ENCODE assay signal across 9 cellular contexts in the genomic region with DNA sequence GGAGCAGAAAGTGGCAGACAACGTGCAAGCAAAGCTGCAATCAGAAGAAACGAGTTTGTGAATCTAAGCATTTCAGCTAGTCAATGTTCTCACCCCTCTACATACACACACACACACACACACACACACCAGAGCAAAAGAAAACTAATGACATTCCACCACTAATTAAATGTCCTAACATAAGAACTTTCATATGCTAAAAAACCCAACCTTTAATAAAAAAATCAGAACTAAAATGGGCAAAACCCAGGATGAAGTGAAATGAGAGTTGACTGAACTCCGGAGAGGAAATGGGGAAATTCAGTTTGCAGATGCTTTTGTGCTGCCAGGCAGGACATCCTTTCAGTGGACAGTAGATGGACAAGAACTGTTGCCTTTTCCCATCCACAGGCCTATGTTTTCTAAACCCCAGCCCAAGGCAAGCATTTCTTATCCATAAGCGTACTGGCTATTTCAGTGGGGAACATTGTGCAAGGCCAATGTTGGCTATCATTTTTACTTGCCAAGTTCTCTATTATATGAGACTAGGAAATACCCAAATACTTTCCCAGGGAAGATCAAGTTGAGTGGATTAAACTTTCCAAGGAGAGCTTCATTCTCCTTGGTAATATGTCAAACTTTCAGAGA. TPM values are rescaled to one million over a fixed set of nuclear protein-coding genes. Genes with fewer than 3 reads are reported as not detected.
DNase-seq lines count a peak whose midpoint lies in the region; ATAC-seq, FAIRE-seq and TF ChIP-seq lines count a peak whose summit lies in the region.
"Had no signal": no experiment of that assay in that cellular context is flagged by ENCODE, and none has a peak within 500 bp of the region (broad histone marks: within the 10 kb centered on the region; RNA-seq: fewer than 3 reads in every experiment).

No MANE protein-coding gene starts in this region.

- peaks cover 12% of the 10 kb centered on the region for H3K9me1 ChIP-seq in IMR-90 (ENCODE audit: insufficient read depth, low read length)

- H2AK5ac ChIP-seq in IMR-90 (ENCODE audit: low read depth, low read length) = peak overlapping the region; percentile 90

- CTCF ChIA-PET in IMR-90 (lab: Yijun Ruan, JAX) = interaction anchor here (0.6 to 2.8 kb wide), 7 partner anchors 9 to 177 kb away, joined by 3 to 10 read pairs (median 3); no protein-coding TSS in a partner anchor
- CTCF ChIA-PET in HepG2 (lab: Yijun Ruan, JAX; ENCODE audit: low intra/inter-chr PET ratio, low total read pairs) = interaction anchor here (0.8 to 3.0 kb wide), 3 partner anchors 93 to 232 kb away, joined by 3 to 23 read pairs (median 4); partner anchors contain the start of gene NAA20
- CTCF ChIA-PET in Calu3 (lab: Charles Lee) = no interaction called here

- WGBS in IMR-90 (ENCODE audit: extremely low coverage in 2 of 2, insufficient read length in 1 of 2), 2 experiments = no CpG with 5 or more reads among the region's 4 CpGs
- 46% methylated on average over 4 of the region's 4 CpGs for WGBS in HepG2 (ENCODE audit: low lambda C conversion rate)

- TF ChIP-seq CTCF in IMR-90 (conservative IDR thresholded peaks at IDR 0.05; ENCODE audit: low read depth, low read length) (no peak), choroid plexus epithelial cell (conservative IDR thresholded peaks at IDR 0.05; ENCODE audit: low read depth, low read length) (no peak), HepG2 (CRISPR knock-in tag; IDR thresholded peaks at IDR 0.05) (no peak), Calu3 (IDR thresholded peaks at IDR 0.05; ENCODE audit: unreplicated experiment) (no peak), BE2C (IDR thresholded peaks at IDR 0.05; ENCODE audit: low read depth, low read length) (no peak)

- peak overlapping the region; percentile 83 for H2BK15ac ChIP-seq in IMR-90 (ENCODE audit: low read depth, low read length)

- H2AFZ ChIP-seq in IMR-90 (replicated peaks; ENCODE audit: low read length, poor library complexity) = no peak overlapping the region
- H2AFZ ChIP-seq in HepG2 (ENCODE audit: low read length) = no peak overlapping the region

- H3K14ac ChIP-seq in IMR-90 (replicated peaks; ENCODE audit: low read depth, low read length) = peak overlapping the region; percentile 92

- H3K18ac ChIP-seq in IMR-90 (ENCODE audit: low read depth, low read length) = peak overlapping the region; percentile 88

- DNase-seq in IMR-90 = peak; percentile 68
- DNase-seq in choroid plexus epithelial cell (ENCODE audit: low read depth) = peak; percentile 69
- no peak for DNase-seq in HepG2 (ENCODE audit: low spot score)
- DNase-seq in Calu3 = no peak
- no peak for DNase-seq in globus pallidus (ENCODE audit: low spot score)
- DNase-seq in stimulated activated effector memory CD8-positive, alpha-beta T cell treated with anti-CD3 and anti-CD28 coated beads, Interleukin-12 subunit alpha, Interleukin-12 subunit beta, amount 100 ng/mL, for 72 hours (ENCODE audit: low spot score in 2 of 2) = no peak
- no peak for DNase-seq in BE2C
- DNase-seq: cortex of kidney had no signal

- ATAC-seq in IMR-90 (ENCODE audit: low read depth) (no peak), HepG2 (no peak; the same call in 2 of the 3 replicates)
- no peak for ATAC-seq in stimulated activated effector memory CD8-positive, alpha-beta T cell treated with anti-CD3 and anti-CD28 coated beads, Interleukin-12 subunit alpha, Interleukin-12 subunit beta, amount 100 ng/mL, for 72 hours

- TF ChIP-seq POLR2A in IMR-90 (IDR thresholded peaks at IDR 0.05; ENCODE audit: low read depth, low read length) = no peak
- TF ChIP-seq POLR2A in HepG2 (IDR thresholded peaks at IDR 0.05; ENCODE audit: insufficient read depth in 1 of 2, low read depth in 2 of 2, low read length in 2 of 2) = no peak

- H4K20me1 ChIP-seq in IMR-90 (ENCODE audit: insufficient read depth, low read length) (no peaks in the 10 kb centered on the region), HepG2 (ENCODE audit: insufficient read depth, low read length) (no peaks in the 10 kb centered on the region)

- POLR2A ChIA-PET in IMR-90 (lab: Charles Lee; ENCODE audit: unreplicated experiment) = interaction anchor here (1.3 to 1.7 kb wide), 2 partner anchors 101 to 103 kb away, joined by 4 to 5 read pairs; no protein-coding TSS in a partner anchor
- POLR2A ChIA-PET in HepG2 (lab: Yijun Ruan, JAX) = interaction anchor here (1.4 kb wide), 1 partner anchor 26 kb away, joined by 3 read pairs; no protein-coding TSS in a partner anchor

- peak overlapping the region; percentile 82 for H2AK9ac ChIP-seq in IMR-90 (replicated peaks; ENCODE audit: low read depth, low read length, poor library complexity)

- peaks cover 22% of the 10 kb centered on the region for H3K4me1 ChIP-seq in IMR-90 (ENCODE audit: control insufficient read depth, insufficient read depth, low read length)
- H3K4me1 ChIP-seq in HepG2 (ENCODE audit: insufficient read depth, low read length) = peaks cover 14% of the 10 kb centered on the region
- H3K4me1 ChIP-seq in subcutaneous abdominal adipose tissue (ENCODE audit: control insufficient read depth in 5 of 5, insufficient read depth in 5 of 5, low read length in 5 of 5) = peaks cover 12 to 36% (median 29%) of the 10 kb centered on the region in 5 donors
- no peaks in the 10 kb centered on the region for H3K4me1 ChIP-seq in BE2C

- no peak overlapping the region for H3K4me3 ChIP-seq in IMR-90 (ENCODE audit: insufficient read depth, low read depth, low read length)
- H3K4me3 ChIP-seq in choroid plexus epithelial cell (ENCODE audit: low read depth, low read length) = no peak overlapping the region
- no peak overlapping the region for H3K4me3 ChIP-seq in HepG2 (replicated peaks in 1 of 3; ENCODE audit: insufficient read depth in 1 of 3, low read depth in 2 of 3, low read length in 3 of 3)
- peak overlapping the region in 2 of 5 donors; percentile 3 to 25 for H3K4me3 ChIP-seq in subcutaneous abdominal adipose tissue (ENCODE audit: low read depth in 1 of 5, low read length in 5 of 5)
- no peak overlapping the region for H3K4me3 ChIP-seq in BE2C (ENCODE audit: low read depth, low read length)

- BruUV-seq in IMR-90 (replicated peaks; lab: Mats Ljungman, UMichigan) = no TSS peak
- no TSS peak for BruUV-seq in HepG2 (replicated peaks; lab: Mats Ljungman, UMichigan)
- BruUV-seq in Calu3 (replicated peaks; lab: Mats Ljungman, UMichigan) = no TSS peak

- peak overlapping the region; percentile 82 for H4K5ac ChIP-seq in IMR-90 (ENCODE audit: low read depth, low read length)

- no peak overlapping the region for H3K27ac Mint-ChIP-seq in Calu3 (ENCODE audit: unreplicated experiment)
- no peak overlapping the region for H3K27ac Mint-ChIP-seq in stimulated activated effector memory CD8-positive, alpha-beta T cell treated with anti-CD3 and anti-CD28 coated beads, Interleukin-12 subunit alpha, Interleukin-12 subunit beta, amount 100 ng/mL, for 72 hours

- H3K4me2 ChIP-seq in IMR-90 (ENCODE audit: low read depth, low read length) (peak overlapping the region; percentile 73), HepG2 (ENCODE audit: low read depth, low read length) (peak overlapping the region; percentile 44; the same call in 1 of the 2 replicates)

- peak overlapping the region; percentile 98 for H3K4ac ChIP-seq in IMR-90 (ENCODE audit: low read depth, low read length)

- H2BK20ac ChIP-seq in IMR-90 (ENCODE audit: low read depth, low read length) = peak overlapping the region; percentile 97

- H2BK120ac ChIP-seq in IMR-90 (ENCODE audit: low read depth, low read length) = peak overlapping the region; percentile 97

- peak overlapping the region; percentile 85 for H4K91ac ChIP-seq in IMR-90 (ENCODE audit: insufficient read depth, low read depth, low read length)

- H3K27ac ChIP-seq in IMR-90 (ENCODE audit: insufficient read depth, low read length) (peak overlapping the region; percentile 85), HepG2 (ENCODE audit: extremely low read length, insufficient read depth, low read length) (no peak overlapping the region), subcutaneous abdominal adipose tissue (ENCODE audit: low read depth, low read length) (peak overlapping the region; percentile 83)

- TF ChIP-seq RAD21 in IMR-90 (IDR thresholded peaks at IDR 0.05; ENCODE audit: low read length) (no peak), HepG2 (CRISPR knock-in tag; IDR thresholded peaks at IDR 0.05) (no peak)

- H3K4me3 Mint-ChIP-seq in Calu3 (ENCODE audit: low read depth, unreplicated experiment) = no peak overlapping the region
- no peak overlapping the region for H3K4me3 Mint-ChIP-seq in stimulated activated effector memory CD8-positive, alpha-beta T cell treated with anti-CD3 and anti-CD28 coated beads, Interleukin-12 subunit alpha, Interleukin-12 subunit beta, amount 100 ng/mL, for 72 hours

- H3K27me3 ChIP-seq in IMR-90 (ENCODE audit: control insufficient read depth, insufficient read depth, low read length) (no peaks in the 10 kb centered on the region), HepG2 (ENCODE audit: control insufficient read depth in 1 of 2, insufficient read depth in 2 of 2, low read length in 2 of 2) (no peaks in the 10 kb centered on the region), subcutaneous abdominal adipose tissue (ENCODE audit: control insufficient read depth in 5 of 5, insufficient read depth in 4 of 5, low read length in 5 of 5) (no peaks in the 10 kb centered on the region), BE2C (no peaks in the 10 kb centered on the region; the same call in none of the 2 replicates)

- H3K9me3 Mint-ChIP-seq in Calu3 (ENCODE audit: low read depth, unreplicated experiment) = no peaks in the 10 kb centered on the region
- H3K9me3 Mint-ChIP-seq in stimulated activated effector memory CD8-positive, alpha-beta T cell treated with anti-CD3 and anti-CD28 coated beads, Interleukin-12 subunit alpha, Interleukin-12 subunit beta, amount 100 ng/mL, for 72 hours = peaks cover 2% of the 10 kb centered on the region

- H3K9me3 ChIP-seq in IMR-90 (ENCODE audit: control insufficient read depth, insufficient read depth, low read length) (0 out of 2 replicates have a peak, but pooled peaks cover 2% of the 10 kb centered on the region), HepG2 (ENCODE audit: low read length) (peaks cover 16% of the 10 kb centered on the region), subcutaneous abdominal adipose tissue (ENCODE audit: control insufficient read depth in 5 of 5, low read length in 5 of 5) (peaks cover 0 to 3% (median 0%) of the 10 kb centered on the region in 5 donors), BE2C (no peaks in the 10 kb centered on the region)

- H3K79me2 ChIP-seq in HepG2 (ENCODE audit: insufficient read depth, low read length) = no peaks in the 10 kb centered on the region

- H3K9ac ChIP-seq in IMR-90 (ENCODE audit: low read depth, low read length) = peak overlapping the region; percentile 44
- H3K9ac ChIP-seq in HepG2 (ENCODE audit: insufficient read depth, low read depth, low read length) = no peak overlapping the region
- no peak overlapping the region for H3K9ac ChIP-seq in subcutaneous abdominal adipose tissue (ENCODE audit: low read length in 5 of 5)

- H3K36me3 ChIP-seq in IMR-90 (ENCODE audit: control insufficient read depth, insufficient read depth, low read length) (no peaks in the 10 kb centered on the region), HepG2 (replicated peaks in 1 of 2; ENCODE audit: control insufficient read depth in 1 of 2, insufficient read depth in 2 of 2, low read length in 2 of 2) (no peaks in the 10 kb centered on the region), subcutaneous abdominal adipose tissue (ENCODE audit: control insufficient read depth in 5 of 5, insufficient read depth in 5 of 5, low read length in 5 of 5) (no peaks in the 10 kb centered on the region), BE2C (no peaks in the 10 kb centered on the region)

- peak overlapping the region; percentile 70 to 81 for H4K8ac ChIP-seq in IMR-90 (ENCODE audit: low read depth in 2 of 2, low read length in 2 of 2)

- no peak for TF ChIP-seq EP300 in HepG2 (IDR thresholded peaks at IDR 0.05; ENCODE audit: low read depth in 2 of 2, low read length in 2 of 2)
- TF ChIP-seq EP300 in HepG2 (CRISPR knock-in tag; IDR thresholded peaks at IDR 0.05; ENCODE audit: borderline replicate concordance) = no peak

- intact Hi-C loops in IMR-90 (cut with micrococcal nuclease) = loop anchor here (1.0 to 2.0 kb wide), 4 partner anchors 30 to 209 kb away; no protein-coding TSS in a partner anchor
- intact Hi-C loops in HepG2 (cut with micrococcal nuclease; ENCODE audit: unreplicated experiment) = loop anchor here (1.0 to 5.0 kb wide), 5 partner anchors 18 to 210 kb away; no protein-coding TSS in a partner anchor
- intact Hi-C loops in Calu3 (cut with micrococcal nuclease; ENCODE audit: unreplicated experiment) = loop anchor here (1.0 kb wide), 1 partner anchor 210 kb away; no protein-coding TSS in a partner anchor

- in situ Hi-C loops in IMR-90 (cut with MboI; ENCODE audit: low sequenced_read_pairs) = loop anchor here (5.0 to 10.0 kb wide), 2 partner anchors 102 to 190 kb away; no protein-coding TSS in a partner anchor
- in situ Hi-C loops in HepG2 (cut with HindIII; ENCODE audit: extremely low pct_ligation_motif_present, low pct_unique_long_range_greater_than_20kb) = loop anchor here (5.0 kb wide), 1 partner anchor 212 kb away; no protein-coding TSS in a partner anchor

- H3K23ac ChIP-seq in IMR-90 (ENCODE audit: low read depth, low read length) = peak overlapping the region; percentile 94; the same call in 1 of the 2 replicates

- dilution Hi-C loops in IMR-90 (cut with HindIII; ENCODE audit: low sequenced_read_pairs, unreplicated experiment) = no loop called here

- peaks cover 11 to 65% of the 10 kb centered on the region in 2 experiments for H3K79me1 ChIP-seq in IMR-90 (ENCODE audit: low read depth in 1 of 2, low read length in 2 of 2)

- no peak for FAIRE-seq in HepG2 (lab: Jason Lieb, UNC)

- peak overlapping the region; percentile 97 for H3K56ac ChIP-seq in IMR-90 (ENCODE audit: extremely low read depth, insufficient read depth, low read length)

- H2BK5ac ChIP-seq in IMR-90 (ENCODE audit: low read depth, low read length, poor library complexity, severe bottlenecking) = peak overlapping the region; percentile 96

- no peaks in the 10 kb centered on the region for H3K27me3 Mint-ChIP-seq in Calu3 (ENCODE audit: unreplicated experiment)

- H3K4me1 Mint-ChIP-seq in Calu3 (ENCODE audit: low read depth, unreplicated experiment) = peaks cover 17% of the 10 kb centered on the region
- no peaks in the 10 kb centered on the region for H3K4me1 Mint-ChIP-seq in stimulated activated effector memory CD8-positive, alpha-beta T cell treated with anti-CD3 and anti-CD28 coated beads, Interleukin-12 subunit alpha, Interleukin-12 subunit beta, amount 100 ng/mL, for 72 hours

- peaks cover 4% of the 10 kb centered on the region for H3K36me3 Mint-ChIP-seq in Calu3 (ENCODE audit: insufficient read depth, unreplicated experiment)
- no peaks in the 10 kb centered on the region for H3K36me3 Mint-ChIP-seq in stimulated activated effector memory CD8-positive, alpha-beta T cell treated with anti-CD3 and anti-CD28 coated beads, Interleukin-12 subunit alpha, Interleukin-12 subunit beta, amount 100 ng/mL, for 72 hours

RNA-seq across cellular contexts. Expression of gene RIN2, which starts 27.2 kb away (rescaled TPM):
- total RNA-seq in IMR-90 (2012; rRNA removed) (61.4 and 72.2 TPM in 2 replicates), HepG2 (2016; rRNA removed; fragmentation: Illumina TruSeq; extraction: Trizol) (2.4 and 2.5 TPM in 2 replicates), Calu3 (2022) (9.8 and 9.9 TPM in 2 replicates)
- polyA plus RNA-seq in IMR-90 (2012; rRNA removed) (16.1 and 16.8 TPM in 2 replicates), HepG2 (2011; rRNA removed) (5.1 and 6.3 TPM in 2 replicates)
- polyA plus RNA-seq in IMR-90 (2012; cell fraction: cytosol; rRNA removed) = 7.9 and 9.9 TPM in 2 replicates
- polyA plus RNA-seq in IMR-90 (2012; cell fraction: nucleus; rRNA removed; ENCODE audit: low replicate concordance) = 14.3 and 33.4 TPM in 2 replicates
- 0.97 and 1.3 TPM in 2 replicates for total RNA-seq in HepG2 (2016; cell fraction: cytosol; rRNA removed; fragmentation: Illumina TruSeq; extraction: Trizol; ENCODE audit: low read depth)
- total RNA-seq in HepG2 (2016; cell fraction: insoluble cytoplasmic fraction; rRNA removed; fragmentation: Illumina TruSeq; extraction: Trizol) = 2.5 and 2.7 TPM in 2 replicates
- 2.7 and 3.4 TPM in 2 replicates for total RNA-seq in HepG2 (2016; cell fraction: membrane; rRNA removed; fragmentation: Illumina TruSeq; extraction: Trizol)
- 2.6 and 4.1 TPM in 2 replicates for total RNA-seq in HepG2 (2016; cell fraction: nucleus; rRNA removed; fragmentation: Illumina TruSeq; extraction: Trizol)
- polyA plus RNA-seq in HepG2 (2011; cell fraction: cytosol; rRNA removed) = 2.9 and 3.5 TPM in 2 replicates
- polyA plus RNA-seq in HepG2 (2011; cell fraction: nucleus; rRNA removed) = 7.6 and 9.1 TPM in 2 replicates
- polyA plus RNA-seq in HepG2 (2012) = 8.9 and 11.8 TPM in 2 replicates
- 1.6 TPM in 2 replicates for polyA plus RNA-seq in HepG2 (2016; cell fraction: cytosol; fragmentation: Illumina TruSeq; extraction: Trizol; ENCODE audit: low read depth)
- 1.5 and 1.8 TPM in 2 replicates for polyA plus RNA-seq in HepG2 (2016; cell fraction: insoluble cytoplasmic fraction; fragmentation: Illumina TruSeq; extraction: Trizol; ENCODE audit: low read depth)
- polyA plus RNA-seq in HepG2 (2016; cell fraction: membrane; fragmentation: Illumina TruSeq; extraction: Trizol; ENCODE audit: low read depth) = 2.1 and 2.3 TPM in 2 replicates
- 2.1 and 2.4 TPM in 2 replicates for polyA plus RNA-seq in HepG2 (2016; cell fraction: nucleus; fragmentation: Illumina TruSeq; extraction: Trizol; ENCODE audit: insufficient read depth, low read depth)
- polyA minus RNA-seq in HepG2 (2011; rRNA and poly(A)+ RNA removed; ENCODE audit: low replicate concordance) = 10.0 and 31.5 TPM in 2 replicates
- 7.6 and 13.8 TPM in 2 replicates for polyA minus RNA-seq in HepG2 (2011; cell fraction: cytosol; rRNA and poly(A)+ RNA removed)
- 28.8 and 31.8 TPM in 2 replicates for polyA minus RNA-seq in HepG2 (2011; cell fraction: nucleus; rRNA and poly(A)+ RNA removed)
- polyA plus RNA-seq in BE2C (2012; ENCODE audit: insufficient read depth, insufficient read length, low read depth) = 3.7 TPM

Comparison
In these comparisons a context has a peak if more than half of its experiments do, and no peak if none do; other contexts are left out.
1. DNase-seq: peak in IMR-90 (single experiment) and choroid plexus epithelial cell (single experiment); none in HepG2 (single experiment), Calu3 (single experiment), globus pallidus (single experiment), stimulated activated effector memory CD8-positive, alpha-beta T cell treated with anti-CD3 and anti-CD28 coated beads, Interleukin-12 subunit alpha, Interleukin-12 subunit beta, amount 100 ng/mL, for 72 hours (0 of 2) and BE2C (single experiment).